Comparison of ENCODE assay signal across 1 cellular context in the genomic region with DNA sequence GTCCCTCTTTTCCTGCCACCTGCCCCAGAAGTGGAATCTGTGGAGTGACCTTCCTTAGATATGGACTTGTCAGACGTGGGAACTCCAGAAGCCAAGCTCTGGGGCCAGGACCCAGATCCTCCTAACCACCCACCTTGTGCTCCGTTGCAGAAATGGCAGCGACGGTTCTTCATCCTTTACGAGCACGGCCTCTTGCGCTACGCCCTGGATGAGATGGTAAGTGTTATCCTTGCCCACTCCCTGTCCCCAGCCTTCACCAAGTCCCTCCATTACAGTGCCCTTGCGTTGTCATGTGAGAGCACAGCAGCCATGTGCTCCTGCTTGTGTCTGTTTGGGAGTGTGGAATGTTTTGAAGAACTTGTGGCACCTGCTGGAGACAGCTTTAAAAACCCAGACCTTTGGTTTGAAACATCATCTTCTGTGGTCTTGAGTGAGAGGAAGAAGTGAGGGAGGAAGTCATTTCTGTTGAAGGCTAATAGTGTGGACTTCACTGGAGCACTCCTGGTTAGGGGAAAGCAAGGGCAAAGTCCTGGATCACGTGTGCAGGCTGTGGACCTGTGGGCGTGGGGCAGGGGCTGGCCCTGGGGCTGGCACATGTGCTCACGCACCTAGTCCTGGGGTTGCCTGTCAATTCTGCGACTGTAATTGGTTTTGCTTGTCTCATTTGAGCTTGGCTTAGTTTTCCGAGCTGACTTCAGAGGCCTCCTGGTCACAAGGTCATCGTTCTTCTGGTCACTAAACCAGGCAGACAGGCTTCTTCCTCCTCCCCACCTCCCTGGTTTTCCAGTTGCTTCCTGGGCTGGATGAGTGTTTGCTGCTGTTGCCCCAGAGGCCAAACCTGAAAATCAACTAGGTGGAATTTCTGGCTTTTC.
TF ChIP-seq lines count a peak whose summit lies in the region.

No MANE protein-coding gene starts in this region.

TF ChIP-seq in HepG2, 621 proteins besides CTCF, POLR2A, EP300 and RAD21 (continued from another document and continues in another):
- TF ChIP-seq NAIF1 (CRISPR knock-in tag; IDR thresholded peaks at IDR 0.05; ENCODE audit: borderline replicate concordance) (0 out of 2 replicates have a peak, but pooled peaks have one; percentile 25), DPF2 (CRISPR knock-in tag; IDR thresholded peaks at IDR 0.05; ENCODE audit: borderline replicate concordance, low read depth) (peak; percentile 77; the same call in 1 of the 2 replicates), MIXL1 (CRISPR knock-in tag; IDR thresholded peaks at IDR 0.05) (peak; percentile 49; the same call in 1 of the 2 replicates), ELF3 (CRISPR knock-in tag; IDR thresholded peaks at IDR 0.05) (peak; percentile 44; the same call in 1 of the 2 replicates), NCOA1 (CRISPR knock-in tag; IDR thresholded peaks at IDR 0.05) (0 out of 2 replicates have a peak, but pooled peaks have one; percentile 64), ZNF564 (CRISPR knock-in tag; IDR thresholded peaks at IDR 0.05) (peak; percentile 33; the same call in 1 of the 2 replicates), RBAK (CRISPR knock-in tag; IDR thresholded peaks at IDR 0.05) (0 out of 2 replicates have a peak, but pooled peaks have one; percentile 38), ZNF567 (CRISPR knock-in tag; IDR thresholded peaks at IDR 0.05; ENCODE audit: borderline replicate concordance) (no peak), GTF3A (CRISPR knock-in tag; conservative IDR thresholded peaks at IDR 0.05) (0 out of 2 replicates have a peak, but pooled peaks have one; percentile 19), HNF4G (IDR thresholded peaks at IDR 0.05; ENCODE audit: borderline replicate concordance, low read depth, low read length) (peak; percentile 88), HNF4G (CRISPR knock-in tag; IDR thresholded peaks at IDR 0.05; ENCODE audit: borderline replicate concordance, low read depth) (peak; percentile 86), ESRRA (CRISPR knock-in tag; IDR thresholded peaks at IDR 0.05; ENCODE audit: low read depth) (peak; percentile 64), ZNF772 (CRISPR knock-in tag; IDR thresholded peaks at IDR 0.05) (0 out of 2 replicates have a peak, but pooled peaks have one; percentile 13), ATF5 (CRISPR knock-in tag; IDR thresholded peaks at IDR 0.05; ENCODE audit: low read depth) (0 out of 2 replicates have a peak, but pooled peaks have one; percentile 25), SIN3A (IDR thresholded peaks at IDR 0.05; ENCODE audit: borderline replicate concordance, low read depth, low read length) (peak; percentile 71; the same call in 1 of the 2 replicates), NR2C2 (CRISPR knock-in tag; IDR thresholded peaks at IDR 0.05; ENCODE audit: borderline replicate concordance) (peak; percentile 60), ZNF644 (CRISPR knock-in tag; IDR thresholded peaks at IDR 0.05; ENCODE audit: low read depth) (peak; percentile 63), IKZF5 (CRISPR knock-in tag; IDR thresholded peaks at IDR 0.05) (peak; percentile 95), TAF1 (CRISPR knock-in tag; IDR thresholded peaks at IDR 0.05) (no peak), ZFP36L1 (CRISPR knock-in tag; IDR thresholded peaks at IDR 0.05) (no peak; the same call in 1 of the 2 replicates), NFATC3 (CRISPR knock-in tag; IDR thresholded peaks at IDR 0.05) (no peak), MTA1 (CRISPR knock-in tag; IDR thresholded peaks at IDR 0.05; ENCODE audit: borderline replicate concordance) (peak; percentile 80), CCDC6 (CRISPR knock-in tag; IDR thresholded peaks at IDR 0.05) (0 out of 2 replicates have a peak, but pooled peaks have one; percentile 68), ZBTB4 (CRISPR knock-in tag; IDR thresholded peaks at IDR 0.05; ENCODE audit: borderline replicate concordance) (peak; percentile 41; the same call in 1 of the 2 replicates), NCOA2 (CRISPR knock-in tag; IDR thresholded peaks at IDR 0.05) (peak; percentile 57; the same call in 1 of the 2 replicates), MED1 (CRISPR knock-in tag; IDR thresholded peaks at IDR 0.05) (peak; percentile 66), NRL (CRISPR knock-in tag; IDR thresholded peaks at IDR 0.05; ENCODE audit: borderline replicate concordance) (peak; percentile 68; the same call in 1 of the 2 replicates), EZH2 (conservative IDR thresholded peaks at IDR 0.05; ENCODE audit: low read depth, low read length) (no peak), POLR2AphosphoS5 (IDR thresholded peaks at IDR 0.05; ENCODE audit: low read depth, low read length) (peak; percentile 43; the same call in 1 of the 2 replicates), KDM3A (CRISPR knock-in tag; IDR thresholded peaks at IDR 0.05; ENCODE audit: low read depth) (0 out of 2 replicates have a peak, but pooled peaks have one; percentile 18), CHD2 (IDR thresholded peaks at IDR 0.05; ENCODE audit: low read depth, low read length) (no peak)
- TF ChIP-seq, protein P1, sequence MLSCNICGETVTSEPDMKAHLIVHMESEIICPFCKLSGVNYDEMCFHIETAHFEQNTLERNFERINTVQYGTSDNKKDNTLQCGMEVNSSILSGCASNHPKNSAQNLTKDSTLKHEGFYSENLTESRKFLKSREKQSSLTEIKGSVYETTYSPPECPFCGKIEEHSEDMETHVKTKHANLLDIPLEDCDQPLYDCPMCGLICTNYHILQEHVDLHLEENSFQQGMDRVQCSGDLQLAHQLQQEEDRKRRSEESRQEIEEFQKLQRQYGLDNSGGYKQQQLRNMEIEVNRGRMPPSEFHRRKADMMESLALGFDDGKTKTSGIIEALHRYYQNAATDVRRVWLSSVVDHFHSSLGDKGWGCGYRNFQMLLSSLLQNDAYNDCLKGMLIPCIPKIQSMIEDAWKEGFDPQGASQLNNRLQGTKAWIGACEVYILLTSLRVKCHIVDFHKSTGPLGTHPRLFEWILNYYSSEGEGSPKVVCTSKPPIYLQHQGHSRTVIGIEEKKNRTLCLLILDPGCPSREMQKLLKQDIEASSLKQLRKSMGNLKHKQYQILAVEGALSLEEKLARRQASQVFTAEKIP (CRISPR knock-in tag; IDR thresholded peaks at IDR 0.05; ENCODE audit: borderline replicate concordance), result no peak
- TF ChIP-seq, protein P2, sequence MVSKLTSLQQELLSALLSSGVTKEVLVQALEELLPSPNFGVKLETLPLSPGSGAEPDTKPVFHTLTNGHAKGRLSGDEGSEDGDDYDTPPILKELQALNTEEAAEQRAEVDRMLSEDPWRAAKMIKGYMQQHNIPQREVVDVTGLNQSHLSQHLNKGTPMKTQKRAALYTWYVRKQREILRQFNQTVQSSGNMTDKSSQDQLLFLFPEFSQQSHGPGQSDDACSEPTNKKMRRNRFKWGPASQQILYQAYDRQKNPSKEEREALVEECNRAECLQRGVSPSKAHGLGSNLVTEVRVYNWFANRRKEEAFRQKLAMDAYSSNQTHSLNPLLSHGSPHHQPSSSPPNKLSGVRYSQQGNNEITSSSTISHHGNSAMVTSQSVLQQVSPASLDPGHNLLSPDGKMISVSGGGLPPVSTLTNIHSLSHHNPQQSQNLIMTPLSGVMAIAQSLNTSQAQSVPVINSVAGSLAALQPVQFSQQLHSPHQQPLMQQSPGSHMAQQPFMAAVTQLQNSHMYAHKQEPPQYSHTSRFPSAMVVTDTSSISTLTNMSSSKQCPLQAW (CRISPR knock-in tag; IDR thresholded peaks at IDR 0.05), result peak; percentile 40; the same call in 1 of the 2 replicates
- TF ChIP-seq, protein P3, sequence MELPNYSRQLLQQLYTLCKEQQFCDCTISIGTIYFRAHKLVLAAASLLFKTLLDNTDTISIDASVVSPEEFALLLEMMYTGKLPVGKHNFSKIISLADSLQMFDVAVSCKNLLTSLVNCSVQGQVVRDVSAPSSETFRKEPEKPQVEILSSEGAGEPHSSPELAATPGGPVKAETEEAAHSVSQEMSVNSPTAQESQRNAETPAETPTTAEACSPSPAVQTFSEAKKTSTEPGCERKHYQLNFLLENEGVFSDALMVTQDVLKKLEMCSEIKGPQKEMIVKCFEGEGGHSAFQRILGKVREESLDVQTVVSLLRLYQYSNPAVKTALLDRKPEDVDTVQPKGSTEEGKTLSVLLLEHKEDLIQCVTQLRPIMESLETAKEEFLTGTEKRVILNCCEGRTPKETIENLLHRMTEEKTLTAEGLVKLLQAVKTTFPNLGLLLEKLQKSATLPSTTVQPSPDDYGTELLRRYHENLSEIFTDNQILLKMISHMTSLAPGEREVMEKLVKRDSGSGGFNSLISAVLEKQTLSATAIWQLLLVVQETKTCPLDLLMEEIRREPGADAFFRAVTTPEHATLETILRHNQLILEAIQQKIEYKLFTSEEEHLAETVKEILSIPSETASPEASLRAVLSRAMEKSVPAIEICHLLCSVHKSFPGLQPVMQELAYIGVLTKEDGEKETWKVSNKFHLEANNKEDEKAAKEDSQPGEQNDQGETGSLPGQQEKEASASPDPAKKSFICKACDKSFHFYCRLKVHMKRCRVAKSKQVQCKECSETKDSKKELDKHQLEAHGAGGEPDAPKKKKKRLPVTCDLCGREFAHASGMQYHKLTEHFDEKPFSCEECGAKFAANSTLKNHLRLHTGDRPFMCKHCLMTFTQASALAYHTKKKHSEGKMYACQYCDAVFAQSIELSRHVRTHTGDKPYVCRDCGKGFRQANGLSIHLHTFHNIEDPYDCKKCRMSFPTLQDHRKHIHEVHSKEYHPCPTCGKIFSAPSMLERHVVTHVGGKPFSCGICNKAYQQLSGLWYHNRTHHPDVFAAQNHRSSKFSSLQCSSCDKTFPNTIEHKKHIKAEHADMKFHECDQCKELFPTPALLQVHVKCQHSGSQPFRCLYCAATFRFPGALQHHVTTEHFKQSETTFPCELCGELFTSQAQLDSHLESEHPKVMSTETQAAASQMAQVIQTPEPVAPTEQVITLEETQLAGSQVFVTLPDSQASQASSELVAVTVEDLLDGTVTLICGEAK (IDR thresholded peaks at IDR 0.05), result no peak
- TF ChIP-seq, protein P3 (CRISPR knock-in tag; IDR thresholded peaks at IDR 0.05), result peak; percentile 50; the same call in 1 of the 2 replicates
- TF ChIP-seq, protein P4, sequence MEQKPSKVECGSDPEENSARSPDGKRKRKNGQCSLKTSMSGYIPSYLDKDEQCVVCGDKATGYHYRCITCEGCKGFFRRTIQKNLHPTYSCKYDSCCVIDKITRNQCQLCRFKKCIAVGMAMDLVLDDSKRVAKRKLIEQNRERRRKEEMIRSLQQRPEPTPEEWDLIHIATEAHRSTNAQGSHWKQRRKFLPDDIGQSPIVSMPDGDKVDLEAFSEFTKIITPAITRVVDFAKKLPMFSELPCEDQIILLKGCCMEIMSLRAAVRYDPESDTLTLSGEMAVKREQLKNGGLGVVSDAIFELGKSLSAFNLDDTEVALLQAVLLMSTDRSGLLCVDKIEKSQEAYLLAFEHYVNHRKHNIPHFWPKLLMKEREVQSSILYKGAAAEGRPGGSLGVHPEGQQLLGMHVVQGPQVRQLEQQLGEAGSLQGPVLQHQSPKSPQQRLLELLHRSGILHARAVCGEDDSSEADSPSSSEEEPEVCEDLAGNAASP (CRISPR knock-in tag; IDR thresholded peaks at IDR 0.05; ENCODE audit: borderline replicate concordance), result peak; percentile 19; the same call in 1 of the 2 replicates
